Comparison of ENCODE assay signal across 8 cellular contexts in genomic region chr2:38077431-38077769, GRCh38. TPM values are rescaled to one million over a fixed set of nuclear protein-coding genes. Genes with fewer than 3 reads are reported as not detected.
DNase-seq lines count a peak whose midpoint lies in the region; FAIRE-seq and TF ChIP-seq lines count a peak whose summit lies in the region.

No MANE protein-coding gene starts in this region.

- H3K27ac ChIP-seq in SU-DHL-6 (ENCODE audit: low read depth, low read length) (no peak overlapping the region), prostate gland (peak overlapping the region; percentile 85 to 87)
- H3K27ac ChIP-seq in effector memory CD4-positive, alpha-beta T cell (ENCODE audit: insufficient read depth, low read length, poor library complexity, severe bottlenecking) = no peak overlapping the region

- 20% methylated on average over 12 of the region's 12 CpGs for WGBS in prostate gland

- H3K36me3 ChIP-seq in SU-DHL-6 (ENCODE audit: low read length) = no peaks in the 10 kb centered on the region
- H3K36me3 ChIP-seq in prostate gland = no peaks in the 10 kb centered on the region
- H3K36me3 ChIP-seq in effector memory CD4-positive, alpha-beta T cell (ENCODE audit: control insufficient read depth, insufficient read depth, low read length) = no peaks in the 10 kb centered on the region

- no peaks in the 10 kb centered on the region for H3F3A ChIP-seq in SU-DHL-6 (ENCODE audit: insufficient read depth)

- DNase-seq in GM18507 (ENCODE audit: extremely low spot score, insufficient read length, low read depth) (no peak), fibroblast of mammary gland (ENCODE audit: low read depth) (no peak), prostate gland (ENCODE audit: low spot score) (no peak), GDM1 (lab: John Stamatoyannopoulos, UW) (no peak), NCI-H187 (lab: John Stamatoyannopoulos, UW) (no peak)
- no peak for DNase-seq in effector memory CD4-positive, alpha-beta T cell
- DNase-seq in activated CD8-positive, alpha-beta memory T cell treated with anti-CD3 and anti-CD28 coated beads, Interleukin-2, amount 50 U/mL, for 4 hours = no peak

- peaks cover 3% of the 10 kb centered on the region for H3K4me1 ChIP-seq in prostate gland (replicated peaks)
- H3K4me1 ChIP-seq in effector memory CD4-positive, alpha-beta T cell (ENCODE audit: control insufficient read depth, insufficient read depth, low read length, poor library complexity, severe bottlenecking) = peaks cover 7% of the 10 kb centered on the region

- H2AFZ ChIP-seq in SU-DHL-6 (ENCODE audit: low read depth, low read length, severe bottlenecking) = no peak overlapping the region

- no peaks in the 10 kb centered on the region for H3K9me3 ChIP-seq in SU-DHL-6 (ENCODE audit: insufficient read depth, low read length)
- H3K9me3 ChIP-seq in prostate gland = no peaks in the 10 kb centered on the region
- H3K9me3 ChIP-seq in effector memory CD4-positive, alpha-beta T cell (ENCODE audit: control insufficient read depth, low read length) = no peaks in the 10 kb centered on the region

- peak; percentile 56 for FAIRE-seq in GM18507 (lab: Jason Lieb, UNC)

- no peak overlapping the region for H3K9ac ChIP-seq in SU-DHL-6 (ENCODE audit: low read length)

- no peaks in the 10 kb centered on the region for H3K9me2 ChIP-seq in SU-DHL-6 (replicated peaks; ENCODE audit: insufficient read depth, low read length)

- H3K79me2 ChIP-seq in SU-DHL-6 (ENCODE audit: insufficient read depth, low read length) = no peaks in the 10 kb centered on the region

- TF ChIP-seq POLR2A in prostate gland (IDR thresholded peaks at IDR 0.05) = no peak

- TF ChIP-seq CTCF in SU-DHL-6 (IDR thresholded peaks at IDR 0.05; ENCODE audit: insufficient read depth, low read length, poor library complexity, severe bottlenecking) = no peak
- TF ChIP-seq CTCF in fibroblast of mammary gland (conservative IDR thresholded peaks at IDR 0.05; ENCODE audit: control insufficient read depth, insufficient read depth, low read depth, low read length) = no peak
- no peak for TF ChIP-seq CTCF in prostate gland (IDR thresholded peaks at IDR 0.05)

- no peaks in the 10 kb centered on the region for H4K20me1 ChIP-seq in SU-DHL-6 (ENCODE audit: low read depth, low read length)

- H3K4me3 ChIP-seq in SU-DHL-6 (ENCODE audit: insufficient read depth, low read length, poor library complexity, severe bottlenecking) (no peak overlapping the region), fibroblast of mammary gland (ENCODE audit: control insufficient read depth, low read depth, low read length) (peak overlapping the region; percentile 53), prostate gland (peak overlapping the region; percentile 53 to 57)
- no peak overlapping the region for H3K4me3 ChIP-seq in effector memory CD4-positive, alpha-beta T cell (ENCODE audit: insufficient read depth, low read depth, low read length, poor library complexity, severe bottlenecking)

- H3K4me2 ChIP-seq in SU-DHL-6 (ENCODE audit: low read depth, low read length, poor library complexity, severe bottlenecking) = peak overlapping the region; percentile 27

- H3K27me3 ChIP-seq in SU-DHL-6 (ENCODE audit: low read length) (no peaks in the 10 kb centered on the region), prostate gland (replicated peaks; ENCODE audit: insufficient read depth) (no peaks in the 10 kb centered on the region)
- peaks cover 31% of the 10 kb centered on the region for H3K27me3 ChIP-seq in effector memory CD4-positive, alpha-beta T cell (replicated peaks; ENCODE audit: control insufficient read depth, insufficient read depth, low read length, poor library complexity, severe bottlenecking)

- intact Hi-C loops in prostate gland (cut with DNase I) = loop anchor here (2.0 to 5.0 kb wide), 4 partner anchors 40 to 197 kb away; no protein-coding TSS in a partner anchor

RNA-seq across cellular contexts. Expression of gene CYP1B1, which starts 1.4 kb away (rescaled TPM):
- total RNA-seq in prostate gland = 100 to 1,000 TPM in 1 of 2 donors, 10 to 100 TPM in 1; 19.4 to 289 TPM

Comparison
In these comparisons a context has a peak if more than half of its experiments do, and no peak if none do; other contexts are left out.
1. H3K27ac ChIP-seq: peak in prostate gland (2 of 2); none in SU-DHL-6 (single experiment) and effector memory CD4-positive, alpha-beta T cell (single experiment).
2. H3K4me3 ChIP-seq: peak in fibroblast of mammary gland (single experiment) and prostate gland (2 of 2); none in SU-DHL-6 (single experiment) and effector memory CD4-positive, alpha-beta T cell (single experiment).